In genomic region chr12:93297536-93297935, GRCh38 we compare ENCODE assay signal across 26 cellular contexts.
DNase-seq lines count a peak whose midpoint lies in the region; ATAC-seq and TF ChIP-seq lines count a peak whose summit lies in the region.
"Had no signal": no experiment of that assay in that cellular context is flagged by ENCODE, and none has a peak within 500 bp of the region (broad histone marks: within the 10 kb centered on the region; RNA-seq: fewer than 3 reads in every experiment).

No MANE protein-coding gene starts in this region.

- H3K27me3 Mint-ChIP-seq in T-helper 17 cell: peaks cover 11% of the 10 kb centered on the region
- H3K27me3 Mint-ChIP-seq: activated naive CD4-positive, alpha-beta T cell treated with anti-CD3 and anti-CD28 coated beads, Interleukin-2, amount 10 ng/mL, durations not matched to agents 7 days and 5 days; stimulated activated naive CD8-positive, alpha-beta T cell treated with anti-CD3 and anti-CD28 coated beads, Interleukin-15, Interleukin-2, amounts not matched to agents 100 ng/mL and 50 ng/mL, for 24 hours; type B pancreatic cell had no signal

- H2BK5ac ChIP-seq in mesendoderm (ENCODE audit: low read length): no peak overlapping the region

- H2BK15ac ChIP-seq in mesendoderm (replicated peaks; ENCODE audit: low read depth): peak overlapping the region; percentile 46

- H3K4me1 Mint-ChIP-seq in T-helper 17 cell: no peaks in the 10 kb centered on the region
- H3K4me1 Mint-ChIP-seq: central memory CD8-positive, alpha-beta T cell; natural killer cell had no signal

- no peak overlapping the region for H3K4me2 ChIP-seq in mesendoderm (ENCODE audit: low read length)

- no peak overlapping the region for H3K27ac Mint-ChIP-seq in T-helper 17 cell
- H3K27ac Mint-ChIP-seq: activated CD8-positive, alpha-beta T cell treated with anti-CD3 and anti-CD28 coated beads, Interleukin-2, amount 10 ng/mL, durations not matched to agents 7 days and 5 days; activated naive CD4-positive, alpha-beta T cell treated with anti-CD3 and anti-CD28 coated beads, Interleukin-2, amount 10 ng/mL, durations not matched to agents 7 days and 5 days; natural killer cell; stimulated activated naive CD8-positive, alpha-beta T cell treated with anti-CD3 and anti-CD28 coated beads, Interleukin-15, Interleukin-2, amounts not matched to agents 100 ng/mL and 50 ng/mL, for 24 hours; type B pancreatic cell had no signal

- DNase-seq in mesendoderm (no peak), T-helper 17 cell (no peak), coronary artery (ENCODE audit: low spot score) (no peak), NCI-H226 (no peak)
- DNase-seq in activated CD8-positive, alpha-beta memory T cell treated with anti-CD3 and anti-CD28 coated beads, Interleukin-2, amount 50 U/mL, for 48 hours: no peak
- DNase-seq: activated CD8-positive, alpha-beta T cell treated with anti-CD3 and anti-CD28 coated beads, Interleukin-2, amount 10 ng/mL, durations not matched to agents 7 days and 5 days; activated naive CD4-positive, alpha-beta T cell treated with anti-CD3 and anti-CD28 coated beads, Interleukin-2, amount 10 ng/mL, durations not matched to agents 7 days and 5 days; activated T-cell treated with anti-CD3 and anti-CD28 coated beads, Interleukin-2, amount 50 U/mL, for 4 hours; anterior cingulate cortex; effector CD8-positive, alpha-beta T cell; esophagus squamous epithelium; GM23248; IMR-90; natural killer cell; NCI-H1436; NCI-H524 treated with DMSO at 0.1 percent for 48 hours; RPMI8226; stimulated activated CD4-positive, alpha-beta T cell treated with anti-CD3 and anti-CD28 coated beads, Interleukin-1b, Interleukin-23, amount 100 ng/mL, for 48 hours; T1000 had no signal

- no peak overlapping the region for H4K5ac ChIP-seq in mesendoderm (ENCODE audit: low read length)

- H3K27ac ChIP-seq in mesendoderm (ENCODE audit: low read depth, low read length): no peak overlapping the region
- no peak overlapping the region for H3K27ac ChIP-seq in coronary artery
- H3K27ac ChIP-seq: esophagus squamous epithelium, GM23248 had no signal

- no peak overlapping the region for H3K4me3 ChIP-seq in mesendoderm (ENCODE audit: low read length)
- H3K4me3 ChIP-seq in coronary artery: no peak overlapping the region
- H3K4me3 ChIP-seq: esophagus squamous epithelium, GM23248 had no signal

- no peaks in the 10 kb centered on the region for H3K36me3 Mint-ChIP-seq in T-helper 17 cell (ENCODE audit: low read depth)
- H3K36me3 Mint-ChIP-seq: activated naive CD4-positive, alpha-beta T cell treated with anti-CD3 and anti-CD28 coated beads, Interleukin-2, amount 10 ng/mL, durations not matched to agents 7 days and 5 days; natural killer cell; type B pancreatic cell had no signal

- no peaks in the 10 kb centered on the region for H3K79me1 ChIP-seq in mesendoderm (ENCODE audit: low read length)

- no peak overlapping the region for H3K4ac ChIP-seq in mesendoderm (ENCODE audit: low read depth, low read length)

- H3K79me2 ChIP-seq in mesendoderm (ENCODE audit: control insufficient read depth, insufficient read depth, low read length): no peaks in the 10 kb centered on the region
- H3K79me2 ChIP-seq: parathyroid adenoma had no signal

- H3K56ac ChIP-seq in mesendoderm (ENCODE audit: low read length): peak overlapping the region; percentile 9

- H3K23ac ChIP-seq in mesendoderm (ENCODE audit: low read length): no peak overlapping the region

- H3K4me1 ChIP-seq in mesendoderm (ENCODE audit: control insufficient read depth, low read depth, low read length): peaks cover 2% of the 10 kb centered on the region
- H3K4me1 ChIP-seq: parathyroid adenoma had no signal

- no CpG with 5 or more reads among the region's 2 CpGs for WGBS in mesendoderm (ENCODE audit: extremely low coverage, insufficient coverage, low lambda C conversion rate)

- TF ChIP-seq CTCF in coronary artery (IDR thresholded peaks at IDR 0.05): no peak

- H3K9me3 ChIP-seq in T-helper 17 cell (ENCODE audit: control insufficient read depth, low read length, poor library complexity, severe bottlenecking): no peaks in the 10 kb centered on the region
- H3K9me3 ChIP-seq: esophagus squamous epithelium had no signal

- no peak overlapping the region for H2AK5ac ChIP-seq in mesendoderm (ENCODE audit: low read length)

- H3K9ac ChIP-seq in mesendoderm (ENCODE audit: low read length): no peak overlapping the region
- H3K9ac ChIP-seq: GM23248, parathyroid adenoma had no signal

- H3K36me3 ChIP-seq in mesendoderm (ENCODE audit: control insufficient read depth, insufficient read depth, low read length): no peaks in the 10 kb centered on the region
- H3K36me3 ChIP-seq: esophagus squamous epithelium had no signal

- no peak overlapping the region for H4K8ac ChIP-seq in mesendoderm (ENCODE audit: low read depth, low read length)

- no peak overlapping the region for H2BK120ac ChIP-seq in mesendoderm (ENCODE audit: low read depth, low read length)

- H3K4me3 Mint-ChIP-seq in T-helper 17 cell: no peak overlapping the region
- H3K4me3 Mint-ChIP-seq: activated CD8-positive, alpha-beta T cell treated with anti-CD3 and anti-CD28 coated beads, Interleukin-2, amount 10 ng/mL, durations not matched to agents 7 days and 5 days; activated naive CD4-positive, alpha-beta T cell treated with anti-CD3 and anti-CD28 coated beads, Interleukin-2, amount 10 ng/mL, durations not matched to agents 7 days and 5 days; activated T-cell treated with anti-CD3 and anti-CD28 coated beads, Interleukin-2, amount 50 U/mL, for 4 hours; central memory CD8-positive, alpha-beta T cell; natural killer cell; stimulated activated naive CD8-positive, alpha-beta T cell treated with anti-CD3 and anti-CD28 coated beads, Interleukin-15, Interleukin-2, amounts not matched to agents 100 ng/mL and 50 ng/mL, for 24 hours; type B pancreatic cell had no signal

- no peaks in the 10 kb centered on the region for H3K27me3 ChIP-seq in mesendoderm (ENCODE audit: insufficient read depth, low read length, poor library complexity)
- H3K27me3 ChIP-seq: esophagus squamous epithelium had no signal

- ATAC-seq in GM18502 (IDR thresholded peaks at IDR 0.05; ENCODE audit: poor library complexity, unreplicated experiment) (peak; percentile 21), GM21576 (IDR thresholded peaks at IDR 0.05; ENCODE audit: unreplicated experiment) (peak; percentile 11), HG03103 (IDR thresholded peaks at IDR 0.05; ENCODE audit: low read depth, unreplicated experiment) (peak; percentile 8), T-helper 17 cell (no peak)
- ATAC-seq: activated T-cell treated with anti-CD3 and anti-CD28 coated beads, Interleukin-2, amount 50 U/mL, for 4 hours; natural killer cell had no signal

- no peak overlapping the region for H3K18ac ChIP-seq in mesendoderm (ENCODE audit: low read length)
